32 cellular contexts compared by ENCODE assay signal in genomic region chr4:74092957-74093356, GRCh38. TPM values are rescaled to one million over a fixed set of nuclear protein-coding genes. Genes with fewer than 3 reads are reported as not detected.
A peak's percentile ranks its signal among the peaks of the same experiment; 100 is the strongest.
DNase-seq lines count a peak whose midpoint lies in the region; ATAC-seq and TF ChIP-seq lines count a peak whose summit lies in the region.
"Had no signal": no experiment of that assay in that cellular context is flagged by ENCODE, and none has a peak within 500 bp of the region (broad histone marks: within the 10 kb centered on the region; RNA-seq: fewer than 3 reads in every experiment).

No MANE protein-coding gene starts in this region.

- peak overlapping the region; percentile 30 for H3K4me3 Mint-ChIP-seq in Calu3 (ENCODE audit: low read depth, unreplicated experiment)
- H3K4me3 Mint-ChIP-seq: activated CD4-positive, alpha-beta memory T cell treated with anti-CD3 and anti-CD28 coated beads for 36 hours; activated naive CD4-positive, alpha-beta T cell treated with anti-CD3 and anti-CD28 coated beads, Interleukin-2, amount 50 U/mL, for 24 hours; activated T-helper 1 cell treated with anti-CD3 and anti-CD28 coated beads, Interleukin-12 subunit alpha, Interleukin-12 subunit beta, Interleukin-2, Interleukin-4 antibody, amounts not matched to agents 30 ng/mL and 10 ng/mL and 1 ng/mL, durations not matched to agents 14 hours and 24 hours and 36 hours; endodermal cell; H9 had no signal

- no peaks in the 10 kb centered on the region for H3K9me3 Mint-ChIP-seq in Calu3 (ENCODE audit: low read depth, unreplicated experiment)
- H3K9me3 Mint-ChIP-seq: activated CD4-positive, alpha-beta memory T cell treated with anti-CD3 and anti-CD28 coated beads for 36 hours; activated naive CD4-positive, alpha-beta T cell treated with anti-CD3 and anti-CD28 coated beads, Interleukin-2, amount 50 U/mL, for 24 hours; activated T-helper 1 cell treated with anti-CD3 and anti-CD28 coated beads, Interleukin-12 subunit alpha, Interleukin-12 subunit beta, Interleukin-2, Interleukin-4 antibody, amounts not matched to agents 30 ng/mL and 10 ng/mL and 1 ng/mL, durations not matched to agents 14 hours and 24 hours and 36 hours; endodermal cell; H9 had no signal

- H3K36me3 Mint-ChIP-seq in Calu3 (ENCODE audit: insufficient read depth, unreplicated experiment), result peaks cover 21% of the 10 kb centered on the region
- H3K36me3 Mint-ChIP-seq: activated CD4-positive, alpha-beta memory T cell treated with anti-CD3 and anti-CD28 coated beads for 36 hours; activated naive CD4-positive, alpha-beta T cell treated with anti-CD3 and anti-CD28 coated beads, Interleukin-2, amount 50 U/mL, for 24 hours had no signal

- peak overlapping the region; percentile 56 for H3K27ac Mint-ChIP-seq in Calu3 (ENCODE audit: unreplicated experiment)
- H3K27ac Mint-ChIP-seq: activated CD4-positive, alpha-beta memory T cell treated with anti-CD3 and anti-CD28 coated beads for 36 hours; activated naive CD4-positive, alpha-beta T cell treated with anti-CD3 and anti-CD28 coated beads, Interleukin-2, amount 50 U/mL, for 24 hours; activated T-helper 1 cell treated with anti-CD3 and anti-CD28 coated beads, Interleukin-12 subunit alpha, Interleukin-12 subunit beta, Interleukin-2, Interleukin-4 antibody, amounts not matched to agents 30 ng/mL and 10 ng/mL and 1 ng/mL, durations not matched to agents 14 hours and 24 hours and 36 hours; endodermal cell; H9; progenitor cell of endocrine pancreas had no signal

- peaks cover 18% of the 10 kb centered on the region for H3K4me1 Mint-ChIP-seq in Calu3 (ENCODE audit: low read depth, unreplicated experiment)
- H3K4me1 Mint-ChIP-seq: activated naive CD4-positive, alpha-beta T cell treated with anti-CD3 and anti-CD28 coated beads, Interleukin-2, amount 50 U/mL, for 24 hours; H9 had no signal

- no peak for ATAC-seq in SK-N-SH treated with all-trans-retinoic acid at 6 μM for 48 hours
- no peak for ATAC-seq in GM21515 (IDR thresholded peaks at IDR 0.05; ENCODE audit: unreplicated experiment)

- intact Hi-C loops in Calu3 (cut with micrococcal nuclease; ENCODE audit: unreplicated experiment), result no loop called here

- H3K27me3 Mint-ChIP-seq in Calu3 (ENCODE audit: unreplicated experiment), result no peaks in the 10 kb centered on the region

- DNase-seq in Calu3 (no peak), astrocyte of the spinal cord (ENCODE audit: low read depth, low spot score) (peak; percentile 47), fibroblast of villous mesenchyme (ENCODE audit: low read depth) (peak; percentile 60), renal cortical epithelial cell (ENCODE audit: low read depth) (peak; percentile 56), NCI-H2196 (lab: John Stamatoyannopoulos, UW; ENCODE audit: unreplicated experiment) (no peak), inferior parietal cortex (ENCODE audit: extremely low spot score) (no peak)
- DNase-seq: ACHN; activated CD4-positive, alpha-beta memory T cell treated with anti-CD3 and anti-CD28 coated beads for 36 hours; activated CD4-positive, CD25-positive, alpha-beta regulatory T cell treated with anti-CD3 and anti-CD28 coated beads, Interleukin-2, amount 50 U/mL, for 72 hours; activated CD8-positive, alpha-beta memory T cell treated with anti-CD3 and anti-CD28 coated beads, Interleukin-2, amount 50 U/mL, for 4 hours; amygdala; C1 segment of cervical spinal cord; caudate nucleus; COR-L47; DMS79 treated with DMSO at 0.1 percent for 48 hours; endodermal cell; GF-D8; H9; kidney; NCI-H1105 treated with DMSO at 0.1 percent for 48 hours; NCI-H1930; NCI-H526 treated with DMSO at 0.1 percent for 48 hours; RPMI8226; stimulated activated CD8-positive, alpha-beta memory T cell treated with anti-CD3 and anti-CD28 coated beads, Interleukin-4, amount 100 ng/mL, for 48 hours had no signal

- H3K4me3 ChIP-seq in astrocyte of the spinal cord (ENCODE audit: low read depth, low read length) (no peak overlapping the region), fibroblast of villous mesenchyme (ENCODE audit: low read depth, low read length) (no peak overlapping the region)

- CTCF ChIA-PET in Calu3 (lab: Charles Lee), result no interaction called here

- TF ChIP-seq CTCF in Calu3 (IDR thresholded peaks at IDR 0.05; ENCODE audit: unreplicated experiment) (no peak), astrocyte of the spinal cord (IDR thresholded peaks at IDR 0.05; ENCODE audit: low read depth, low read length) (no peak), fibroblast of villous mesenchyme (IDR thresholded peaks at IDR 0.05; ENCODE audit: insufficient read depth, low read depth, low read length) (no peak)

- in situ Hi-C loops in astrocyte of the spinal cord (cut with HindIII; ENCODE audit: low sequenced_read_pairs), result no loop called here

- BruUV-seq in Calu3 (replicated peaks; lab: Mats Ljungman, UMichigan), result no TSS peak

TF ChIP-seq in SK-N-SH treated with all-trans-retinoic acid at 6 μM for 48 hours, 23 proteins besides CTCF, POLR2A, EP300 and RAD21:
- TF ChIP-seq ARNTL (CRISPR knock-in tag; IDR thresholded peaks at IDR 0.05; ENCODE audit: borderline replicate concordance, low read depth) (no peak), TCF4 (CRISPR knock-in tag; IDR thresholded peaks at IDR 0.05; ENCODE audit: borderline replicate concordance) (no peak), ZFP3 (CRISPR knock-in tag; IDR thresholded peaks at IDR 0.05) (no peak), ESRRG (CRISPR knock-in tag; IDR thresholded peaks at IDR 0.05) (no peak)
TF ChIP-seq in SK-N-SH treated with all-trans-retinoic acid at 6 μM for 48 hours: peak in this region for 0.

RNA-seq across cellular contexts. Expression of gene CXCL2, which starts 6.0 kb away (rescaled TPM):
- 110 and 189 TPM in 2 replicates for total RNA-seq in Calu3 (2022)
- total RNA-seq in fibroblast of villous mesenchyme, result 1.3 and 3.5 TPM in 2 replicates
- 14.9 and 34.7 TPM in 2 replicates for total RNA-seq in renal cortical epithelial cell
- total RNA-seq: activated CD4-positive, alpha-beta memory T cell treated with anti-CD3 and anti-CD28 coated beads for 36 hours; activated T-helper 1 cell treated with anti-CD3 and anti-CD28 coated beads, Interleukin-12 subunit alpha, Interleukin-12 subunit beta, Interleukin-2, Interleukin-4 antibody, amounts not matched to agents 30 ng/mL and 10 ng/mL and 1 ng/mL, durations not matched to agents 14 hours and 24 hours and 36 hours; T-helper 1 cell treated with Interleukin-12 subunit alpha and Interleukin-12 subunit beta and Interleukin-4 antibody, amounts not matched to agents 30 ng/mL and 1 ng/mL, for 36 hours had no signal

RNA-seq across cellular contexts. Expression of gene CXCL3, which starts 54.5 kb away (rescaled TPM):
- total RNA-seq in Calu3 (2022) (80.8 and 153 TPM in 2 replicates), fibroblast of villous mesenchyme (0.32 and 3.0 TPM in 2 replicates), renal cortical epithelial cell (5.0 and 17.7 TPM in 2 replicates)
- total RNA-seq: activated CD4-positive, alpha-beta memory T cell treated with anti-CD3 and anti-CD28 coated beads for 36 hours; skeletal muscle tissue; ureter had no signal

Comparison
In these comparisons a context has a peak if more than half of its experiments do, and no peak if none do; other contexts are left out.
1. DNase-seq: peak in astrocyte of the spinal cord (single experiment), fibroblast of villous mesenchyme (single experiment) and renal cortical epithelial cell (single experiment); none in Calu3 (single experiment), NCI-H2196 (single experiment) and inferior parietal cortex (single experiment).